8 cellular contexts compared by ENCODE assay signal in genomic region chr2:11582526-11583202, GRCh38. TPM values are rescaled to one million over a fixed set of nuclear protein-coding genes. Genes with fewer than 3 reads are reported as not detected.
DNase-seq lines count a peak whose midpoint lies in the region; ATAC-seq, FAIRE-seq and TF ChIP-seq lines count a peak whose summit lies in the region.

No MANE protein-coding gene starts in this region.

- H3K4me1 Mint-ChIP-seq in T-helper 2 cell treated with Interferon-gamma antibody and Interleukin-4, amounts not matched to agents 5 μg/mL and 100 μg/mL, for 36 hours (ENCODE audit: low read depth), result peaks cover 3% of the 10 kb centered on the region

- H3K27me3 Mint-ChIP-seq in T-helper 2 cell treated with Interferon-gamma antibody and Interleukin-4, amounts not matched to agents 5 μg/mL and 100 μg/mL, for 36 hours (ENCODE audit: low read depth), result no peaks in the 10 kb centered on the region

- TF ChIP-seq POLR2A in GM12878 (IDR thresholded peaks at IDR 0.05; ENCODE audit: low read depth, low read length), result no peak

- H3K36me3 ChIP-seq in GM12878 (ENCODE audit: control insufficient read depth in 2 of 2, insufficient read depth in 2 of 2, low read length in 1 of 2), result no peaks in the 10 kb centered on the region

- H3K9me3 ChIP-seq in GM12878 (replicated peaks; ENCODE audit: control insufficient read depth, insufficient read depth, low read length), result no peaks in the 10 kb centered on the region; the same call in 2 of the 3 replicates

- H3K4me3 ChIP-seq in GM12878, result no peak overlapping the region

- H2AFZ ChIP-seq in GM12878 (ENCODE audit: control insufficient read depth, low read depth, low read length), result no peak overlapping the region

- no peaks in the 10 kb centered on the region for H3K36me3 Mint-ChIP-seq in T-helper 2 cell treated with Interferon-gamma antibody and Interleukin-4, amounts not matched to agents 5 μg/mL and 100 μg/mL, for 36 hours (ENCODE audit: low read depth)

- DNase-seq in GM13976 (ENCODE audit: low spot score) (peak; percentile 79), NCI-H1436 treated with DMSO at 0.1 percent for 48 hours (lab: John Stamatoyannopoulos, UW) (peak; percentile 4), GM12878 (ENCODE audit: low read depth, low spot score) (no peak), iPS-NIHi7 (ENCODE audit: extremely low spot score) (peak; percentile 79), cerebellar nuclear complex (lab: John Stamatoyannopoulos, UW) (no peak)
- peak; percentile 48 for DNase-seq in T-helper 2 cell treated with Interferon-gamma antibody and Interleukin-4, amounts not matched to agents 5 μg/mL and 100 μg/mL, for 36 hours (ENCODE audit: low spot score)
- peak; percentile 60 for DNase-seq in stimulated activated CD4-positive, alpha-beta T cell treated with anti-CD3 and anti-CD28 coated beads, Interleukin-12 subunit alpha, Interleukin-12 subunit beta, amount 100 ng/mL, for 4 hours

- SMC1A ChIA-PET in GM12878 (lab: Charles Lee; ENCODE audit: uncharacterized antibody, unreplicated experiment), result interaction anchor here (0.6 to 3.4 kb wide), 13 partner anchors 22 to 453 kb away, joined by 3 to 44 read pairs (median 4); a partner anchor contains a TSS

- no peaks in the 10 kb centered on the region for H3K27me3 ChIP-seq in GM12878 (replicated peaks in 1 of 2; ENCODE audit: control insufficient read depth in 2 of 2, insufficient read depth in 2 of 2, low read length in 1 of 2)

- CTCF ChIA-PET in GM12878 (lab: Yijun Ruan, JAX), result interaction anchor here (0.6 to 8.2 kb wide), 45 partner anchors 8 to 1424 kb away, joined by 3 to 206 read pairs (median 4); partner anchors contain the start of genes E2F6 and GREB1

- no peak overlapping the region for H3K27ac Mint-ChIP-seq in T-helper 2 cell treated with Interferon-gamma antibody and Interleukin-4, amounts not matched to agents 5 μg/mL and 100 μg/mL, for 36 hours

- WGBS in GM12878 (ENCODE audit: insufficient coverage, insufficient replicate concordance, low lambda C conversion rate, missing lambda C conversion rate), result 34% methylated on average over 19 of the region's 19 CpGs

- no TSS peak for BruUV-seq in GM12878 (replicated peaks; lab: Mats Ljungman, UMichigan)

- RAD21 ChIA-PET in GM12878 (lab: Charles Lee; ENCODE audit: unreplicated experiment), result interaction anchor here (0.7 to 4.6 kb wide), 7 partner anchors 18 to 450 kb away, joined by 3 to 55 read pairs (median 5); a partner anchor contains a TSS

- TF ChIP-seq EP300 in GM12878 (IDR thresholded peaks at IDR 0.05; ENCODE audit: borderline replicate concordance in 1 of 2, control insufficient read depth in 1 of 2, low read depth in 2 of 2, low read length in 2 of 2), result no peak

- TF ChIP-seq RAD21 in GM12878 (IDR thresholded peaks at IDR 0.05; ENCODE audit: insufficient read depth, low read depth, low read length), result peak; percentile 85

- no peaks in the 10 kb centered on the region for H3K4me1 ChIP-seq in GM12878 (ENCODE audit: control insufficient read depth, insufficient read depth, low read length)

- no peak overlapping the region for H3K4me2 ChIP-seq in GM12878 (ENCODE audit: control insufficient read depth, insufficient read depth)

- H3K27ac ChIP-seq in 22Rv1, result no peak overlapping the region
- H3K27ac ChIP-seq in GM12878 (ENCODE audit: control insufficient read depth, insufficient read depth), result no peak overlapping the region

- H3K4me3 Mint-ChIP-seq in T-helper 2 cell treated with Interferon-gamma antibody and Interleukin-4, amounts not matched to agents 5 μg/mL and 100 μg/mL, for 36 hours, result no peak overlapping the region

- no peak overlapping the region for H3K9ac ChIP-seq in GM12878 (ENCODE audit: control insufficient read depth, insufficient read depth, low read length)

- intact Hi-C loops in GM12878 (cut with micrococcal nuclease; ENCODE audit: unreplicated experiment), result loop anchor here (5.0 to 10.0 kb wide), 3 partner anchors 195 to 748 kb away; no protein-coding TSS in a partner anchor

- TF ChIP-seq CTCF in 22Rv1 (IDR thresholded peaks at IDR 0.05) (peak; percentile 93), GM13976 (IDR thresholded peaks at IDR 0.05; ENCODE audit: borderline replicate concordance, control extremely low read depth, extremely low read depth, insufficient read depth, missing control alignments) (peak; percentile 66), GM12878 (IDR thresholded peaks at IDR 0.05 in 2 of 3, conservative IDR thresholded peaks at IDR 0.05 in 1 of 3; ENCODE audit: control insufficient read depth in 2 of 3, extremely low read depth in 1 of 3, insufficient read depth in 1 of 3, low read depth in 3 of 3, low read length in 3 of 3) (peak; percentile 82 to 85 (median 83))

- in situ Hi-C loops in GM13976 (cut with MboI; ENCODE audit: low sequenced_read_pairs, unreplicated experiment) (loop anchor here (5.0 to 25.0 kb wide), 3 partner anchors 105 to 745 kb away; a partner anchor contains a TSS), GM12878 (cut with MboI) (loop anchor here (5.0 kb wide), 3 partner anchors 105 to 745 kb away; a partner anchor contains a TSS)

- H3K79me2 ChIP-seq in GM12878 (ENCODE audit: control insufficient read depth, insufficient read depth, low read length), result no peaks in the 10 kb centered on the region

- no peaks in the 10 kb centered on the region for H3K9me3 Mint-ChIP-seq in T-helper 2 cell treated with Interferon-gamma antibody and Interleukin-4, amounts not matched to agents 5 μg/mL and 100 μg/mL, for 36 hours

- no peak for FAIRE-seq in GM12878 (lab: Jason Lieb, UNC)

- ATAC-seq in GM12878, result peak; percentile 75

- POLR2A ChIA-PET in GM12878 (lab: Charles Lee), result interaction anchor here (1.0 kb wide), 1 partner anchor 105 kb away, joined by 3 read pairs; no protein-coding TSS in a partner anchor

- no peaks in the 10 kb centered on the region for H4K20me1 ChIP-seq in GM12878 (ENCODE audit: control insufficient read depth, insufficient read depth)

TF ChIP-seq in GM12878, 131 proteins besides CTCF, POLR2A, EP300 and RAD21:
- no peak for TF ChIP-seq MEF2A (IDR thresholded peaks at IDR 0.05; ENCODE audit: insufficient read depth, low read depth, low read length)
- no peak for TF ChIP-seq TCF12 (IDR thresholded peaks at IDR 0.05; ENCODE audit: low read depth, low read length)
- peak; percentile 81 for TF ChIP-seq PBX3 (IDR thresholded peaks at IDR 0.05; ENCODE audit: insufficient replicate concordance, low read depth, low read length)
- no peak for TF ChIP-seq HSF1 (IDR thresholded peaks at IDR 0.05; ENCODE audit: low read depth, low read length)
- peak; percentile 81 for TF ChIP-seq SMC3 (IDR thresholded peaks at IDR 0.05; ENCODE audit: borderline replicate concordance, low read length)
- TF ChIP-seq ZZZ3 (IDR thresholded peaks at IDR 0.05; ENCODE audit: control insufficient read depth, insufficient read length, low read depth), result no peak
- TF ChIP-seq PKNOX1 (IDR thresholded peaks at IDR 0.05), result peak; percentile 89
- TF ChIP-seq NR2C1 (IDR thresholded peaks at IDR 0.05), result no peak

RNA-seq across cellular contexts. Expression of gene GREB1, which starts 48.8 kb away (rescaled TPM):
- 1.3 and 3.0 TPM in 2 replicates for total RNA-seq in GM12878 (2013; cell fraction: nucleolus; rRNA removed)
- total RNA-seq in GM12878 (2014; rRNA removed) (0.11 and 0.62 TPM in 2 replicates), GM12878 (2014; rRNA removed; fragmentation: Illumina TruSeq; extraction: Trizol) (0.55 and 0.67 TPM in 2 replicates), GM12878 (2021) (0.69 and 2.1 TPM in 2 replicates)
- polyA plus RNA-seq in GM12878 (2011; ENCODE audit: low read depth), result not detected
- polyA plus RNA-seq in GM12878 (2011; rRNA removed) (0.22 and 0.39 TPM in 2 replicates), GM12878 (2014; fragmentation: Illumina TruSeq; extraction: Trizol) (0.37 and 3.5 TPM in 2 replicates), GM12878 (2014; fragmentation: Nextera tagmentation; extraction: Ambion mirVana) (under 1 TPM in 1 of 2 experiments, not detected in 1; 0.09 TPM), GM12878 (2014; rRNA removed) (0.23 and 0.28 TPM in 2 replicates), GM12878 (2016; fragmentation: Nextera tagmentation; extraction: Ambion mirVana) (under 1 TPM; 0.35 to 0.36 TPM)
- polyA plus RNA-seq in GM12878 (2011; cell fraction: cytosol; rRNA removed), result 0.19 and 0.27 TPM in 2 replicates
- 0.18 and 0.46 TPM in 2 replicates for polyA plus RNA-seq in GM12878 (2011; cell fraction: nucleus; rRNA removed)
- polyA plus RNA-seq in GM12878 (2012), result 0.22 and 0.23 TPM in 2 replicates
- 0.22 and 0.31 TPM in 2 replicates for polyA minus RNA-seq in GM12878 (2011; rRNA and poly(A)+ RNA removed)
- polyA minus RNA-seq in GM12878 (2011; cell fraction: cytosol; rRNA and poly(A)+ RNA removed), result not detected in 2 replicates
- not detected in 2 replicates for polyA minus RNA-seq in GM12878 (2011; cell fraction: nucleus; rRNA and poly(A)+ RNA removed)

Comparison
In these comparisons a context has a peak if more than half of its experiments do, and no peak if none do; other contexts are left out.
1. DNase-seq: peak in GM13976 (single experiment), NCI-H1436 treated with DMSO at 0.1 percent for 48 hours (single experiment), T-helper 2 cell treated with Interferon-gamma antibody and Interleukin-4, amounts not matched to agents 5 μg/mL and 100 μg/mL, for 36 hours (single experiment), iPS-NIHi7 (single experiment) and stimulated activated CD4-positive, alpha-beta T cell treated with anti-CD3 and anti-CD28 coated beads, Interleukin-12 subunit alpha, Interleukin-12 subunit beta, amount 100 ng/mL, for 4 hours (single experiment); none in GM12878 (single experiment) and cerebellar nuclear complex (0 of 2).
2. Peak in every context shown above with its lines, with median percentiles within 50 percentile points of each other: CTCF ChIP-seq.